Comparison of ENCODE assay signal across 9 cellular contexts in the genomic region with DNA sequence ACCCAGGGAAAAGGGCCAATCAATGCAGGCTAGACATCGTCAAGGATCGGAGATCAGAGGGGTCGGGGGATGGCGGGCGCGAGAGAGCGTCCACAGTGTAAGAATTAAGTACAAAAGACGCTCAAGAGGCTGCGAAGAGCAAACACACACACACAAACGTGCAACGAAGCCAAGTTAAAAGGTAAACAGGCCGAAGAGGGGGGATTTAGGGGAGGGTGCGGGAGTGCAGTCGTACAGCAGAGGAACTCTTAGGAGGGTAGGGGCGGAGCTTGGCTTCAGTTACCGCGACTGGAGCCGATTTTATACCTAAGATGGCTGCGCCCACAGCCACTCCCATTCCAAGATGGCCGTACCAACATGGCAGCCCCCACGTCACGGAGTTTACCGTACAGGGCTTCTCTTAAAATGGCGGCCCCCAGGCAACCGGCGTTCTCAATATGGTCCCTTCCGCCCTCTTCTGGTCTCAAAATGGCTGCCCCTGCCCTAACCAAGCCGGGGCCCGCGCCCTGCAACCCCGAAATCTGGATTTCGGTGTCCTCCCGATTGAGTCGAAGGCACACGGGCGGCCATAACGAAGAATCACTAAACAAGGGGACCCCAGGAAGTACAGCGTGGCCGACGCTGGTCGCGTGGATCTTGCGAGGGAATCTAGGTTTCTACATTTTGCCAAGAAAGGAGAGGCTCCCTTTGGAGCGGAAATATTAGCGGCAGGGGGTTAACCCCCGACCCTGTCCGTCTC. TPM values are rescaled to one million over a fixed set of nuclear protein-coding genes. Genes with fewer than 3 reads are reported as not detected.
DNase-seq lines count a peak whose midpoint lies in the region; ATAC-seq, FAIRE-seq and TF ChIP-seq lines count a peak whose summit lies in the region.
"Had no signal": no experiment of that assay in that cellular context is flagged by ENCODE, and none has a peak within 500 bp of the region (broad histone marks: within the 10 kb centered on the region; RNA-seq: fewer than 3 reads in every experiment).

No MANE protein-coding gene starts in this region.

- peak overlapping the region; percentile 73 for H3K27ac ChIP-seq in endothelial cell of umbilical vein (ENCODE audit: insufficient read depth, low read depth, low read length)

- H3K79me2 ChIP-seq in endothelial cell of umbilical vein (ENCODE audit: control insufficient read depth, insufficient read depth, low read length), result no peaks in the 10 kb centered on the region

- H2AFZ ChIP-seq in endothelial cell of umbilical vein (ENCODE audit: low read depth, low read length), result peak overlapping the region; percentile 88

- peak overlapping the region; percentile 85 for H3K4me2 ChIP-seq in endothelial cell of umbilical vein (ENCODE audit: insufficient read depth, low read length)

- TF ChIP-seq POLR2A in endothelial cell of umbilical vein (IDR thresholded peaks at IDR 0.05; ENCODE audit: low read depth, low read length), result peak; percentile 91

- H3K9me3 ChIP-seq in BE2C (no peaks in the 10 kb centered on the region), endothelial cell of umbilical vein (replicated peaks; ENCODE audit: control insufficient read depth, insufficient read depth, low read length) (no peaks in the 10 kb centered on the region)

- H3K27me3 ChIP-seq in BE2C, result no peaks in the 10 kb centered on the region
- H3K27me3 ChIP-seq in endothelial cell of umbilical vein (ENCODE audit: control insufficient read depth in 2 of 2, insufficient read depth in 2 of 2, low read length in 2 of 2), result no peaks in the 10 kb centered on the region

- H3K9me1 ChIP-seq in endothelial cell of umbilical vein (replicated peaks; ENCODE audit: control insufficient read depth, extremely low read depth, insufficient read depth, low read length), result no peaks in the 10 kb centered on the region

- dilution Hi-C loops in endothelial cell of umbilical vein (cut with MboI; ENCODE audit: extremely low pct_ligation_motif_present, low sequenced_read_pairs), result no loop called here

- H3K36me3 ChIP-seq in BE2C (peaks cover 21% of the 10 kb centered on the region), endothelial cell of umbilical vein (ENCODE audit: control insufficient read depth in 2 of 2, extremely low read depth in 1 of 2, insufficient read depth in 2 of 2, low read length in 2 of 2) (peaks cover 12 to 13% of the 10 kb centered on the region in 2 experiments)

- H3K4me3 ChIP-seq in BE2C (ENCODE audit: low read depth, low read length), result peak overlapping the region; percentile 66
- peak overlapping the region; percentile 22 to 68 (median 58) for H3K4me3 ChIP-seq in endothelial cell of umbilical vein (replicated peaks in 1 of 3; ENCODE audit: insufficient read depth in 1 of 3, low read depth in 1 of 3, low read length in 3 of 3)

- peak; percentile 99 for FAIRE-seq in endothelial cell of umbilical vein (lab: Jason Lieb, UNC)

- BruUV-seq in endothelial cell of umbilical vein (replicated peaks; lab: Mats Ljungman, UMichigan), result TSS peak; percentile 20

- DNase-seq in BE2C (peak; percentile 91), NK-92 (lab: John Stamatoyannopoulos, UW; ENCODE audit: unreplicated experiment) (peak; percentile 76), endothelial cell of umbilical vein (ENCODE audit: low read depth, low spot score) (peak; percentile 98), midbrain (lab: John Stamatoyannopoulos, UW) (peak; percentile 98)
- peak; percentile 92 for DNase-seq in activated CD8-positive, alpha-beta memory T cell treated with anti-CD3 and anti-CD28 coated beads, Interleukin-2, amount 50 U/mL, for 48 hours
- peak; percentile 89 to 96 for DNase-seq in stimulated activated CD8-positive, alpha-beta memory T cell treated with anti-CD3 and anti-CD28 coated beads, Interleukin-15, amount 100 ng/mL, for 4 hours (ENCODE audit: low read depth in 2 of 2)

- CTCF ChIA-PET in endothelial cell of umbilical vein (lab: Charles Lee), result interaction anchor here (1.0 to 1.7 kb wide), 6 partner anchors 18 to 172 kb away, joined by 3 to 7 read pairs (median 4); a partner anchor contains a TSS

- no peak for TF ChIP-seq CTCF in BE2C (IDR thresholded peaks at IDR 0.05; ENCODE audit: low read depth, low read length)
- TF ChIP-seq CTCF in endothelial cell of umbilical vein (IDR thresholded peaks at IDR 0.05; ENCODE audit: extremely low read depth in 1 of 2, insufficient read depth in 1 of 2, low read depth in 1 of 2, low read length in 2 of 2), result no peak

- peaks cover 8% of the 10 kb centered on the region for H3K4me1 ChIP-seq in BE2C
- peaks cover 25% of the 10 kb centered on the region for H3K4me1 ChIP-seq in endothelial cell of umbilical vein (ENCODE audit: control insufficient read depth, extremely low read depth, insufficient read depth, low read length)

- H4K20me1 ChIP-seq in endothelial cell of umbilical vein (replicated peaks; ENCODE audit: control insufficient read depth, extremely low read depth, insufficient read depth, low read length), result no peaks in the 10 kb centered on the region

- POLR2A ChIA-PET in endothelial cell of umbilical vein (lab: Charles Lee), result interaction anchor here (0.5 to 2.8 kb wide), 5 partner anchors 18 to 255 kb away, joined by 3 to 8 read pairs (median 5); a partner anchor contains a TSS

- intact Hi-C loops in endothelial cell of umbilical vein (cut with micrococcal nuclease), result loop anchor here (1.0 to 5.0 kb wide), 3 partner anchors 18 to 57 kb away; a partner anchor contains a TSS

- H3K9ac ChIP-seq in endothelial cell of umbilical vein (replicated peaks; ENCODE audit: extremely low read depth, insufficient read depth, low read length), result peak overlapping the region; percentile 78

- ATAC-seq in GM19324 (IDR thresholded peaks at IDR 0.05; ENCODE audit: low FRiP score, unreplicated experiment) (peak; percentile 73), HG03469 (IDR thresholded peaks at IDR 0.05; ENCODE audit: unreplicated experiment) (peak; percentile 42)

TF ChIP-seq in endothelial cell of umbilical vein, 7 proteins besides CTCF, POLR2A, EP300 and RAD21:
- peak; percentile 98 for TF ChIP-seq POLR2AphosphoS5 (IDR thresholded peaks at IDR 0.05; ENCODE audit: insufficient read depth, low read depth, low read length)
- no peak for TF ChIP-seq JUN (IDR thresholded peaks at IDR 0.05; ENCODE audit: borderline replicate concordance, insufficient read depth, insufficient read length, low read depth)
- TF ChIP-seq MYC (IDR thresholded peaks at IDR 0.05; ENCODE audit: low read depth, low read length), result no peak
TF ChIP-seq in endothelial cell of umbilical vein: peak in this region for 1.

RNA-seq across cellular contexts. Expression of a gene that starts 2.0 kb away (rescaled TPM):
- 15.1 TPM for polyA plus RNA-seq in BE2C (2012; ENCODE audit: insufficient read depth, insufficient read length, low read depth)
- total RNA-seq in endothelial cell of umbilical vein, result not detected in 2 replicates
- not detected in 2 replicates for polyA plus RNA-seq in endothelial cell of umbilical vein
- not detected in 2 replicates for polyA plus RNA-seq in endothelial cell of umbilical vein (2011; cell fraction: cytosol; rRNA removed)
- polyA plus RNA-seq in endothelial cell of umbilical vein (2011; cell fraction: nucleus; rRNA removed), result not detected in 2 replicates
- polyA plus RNA-seq in endothelial cell of umbilical vein (2012), result 0.49 TPM in 1 of 2 replicates, not detected in the other
- polyA minus RNA-seq in endothelial cell of umbilical vein, result 0.46 TPM in 1 of 2 replicates, not detected in the other
- not detected for polyA minus RNA-seq in endothelial cell of umbilical vein (2011; cell fraction: cytosol; rRNA and poly(A)+ RNA removed)
- polyA minus RNA-seq in endothelial cell of umbilical vein (2011; cell fraction: nucleus; rRNA and poly(A)+ RNA removed), result not detected in 2 replicates
- total RNA-seq: T-helper 1 cell treated with Interleukin-12 subunit alpha and Interleukin-12 subunit beta and Interleukin-4 antibody, amounts not matched to agents 30 ng/mL and 1 ng/mL, for 36 hours had no signal

RNA-seq across cellular contexts. Expression of a gene that starts 2.2 kb away (rescaled TPM):
- polyA plus RNA-seq in BE2C (2012; ENCODE audit: insufficient read depth, insufficient read length, low read depth), result 159 TPM
- 31.1 and 31.3 TPM in 2 replicates for total RNA-seq in endothelial cell of umbilical vein
- polyA plus RNA-seq in endothelial cell of umbilical vein, result 94.8 and 126 TPM in 2 replicates
- polyA plus RNA-seq in endothelial cell of umbilical vein (2011; cell fraction: cytosol; rRNA removed), result 54.8 and 58.8 TPM in 2 replicates
- polyA plus RNA-seq in endothelial cell of umbilical vein (2011; cell fraction: nucleus; rRNA removed), result 55.1 and 75.0 TPM in 2 replicates
- 30.9 and 39.8 TPM in 2 replicates for polyA plus RNA-seq in endothelial cell of umbilical vein (2012)
- 67.7 and 79.6 TPM in 2 replicates for polyA minus RNA-seq in endothelial cell of umbilical vein
- polyA minus RNA-seq in endothelial cell of umbilical vein (2011; cell fraction: cytosol; rRNA and poly(A)+ RNA removed), result 29.3 TPM
- 24.9 and 26.5 TPM in 2 replicates for polyA minus RNA-seq in endothelial cell of umbilical vein (2011; cell fraction: nucleus; rRNA and poly(A)+ RNA removed)

RNA-seq across cellular contexts. Expression of a gene that starts 17.8 kb away (rescaled TPM):
- polyA plus RNA-seq in BE2C (2012; ENCODE audit: insufficient read depth, insufficient read length, low read depth), result 53.3 TPM
- total RNA-seq in endothelial cell of umbilical vein, result 53.4 and 56.2 TPM in 2 replicates
- polyA plus RNA-seq in endothelial cell of umbilical vein, result 14.1 and 18.3 TPM in 2 replicates
- 24.6 and 26.0 TPM in 2 replicates for polyA plus RNA-seq in endothelial cell of umbilical vein (2011; cell fraction: cytosol; rRNA removed)
- polyA plus RNA-seq in endothelial cell of umbilical vein (2011; cell fraction: nucleus; rRNA removed), result 20.9 and 29.8 TPM in 2 replicates
- 51.5 and 55.8 TPM in 2 replicates for polyA plus RNA-seq in endothelial cell of umbilical vein (2012)
- polyA minus RNA-seq in endothelial cell of umbilical vein, result 21.9 and 22.6 TPM in 2 replicates
- 13.9 TPM for polyA minus RNA-seq in endothelial cell of umbilical vein (2011; cell fraction: cytosol; rRNA and poly(A)+ RNA removed)
- 21.5 and 29.4 TPM in 2 replicates for polyA minus RNA-seq in endothelial cell of umbilical vein (2011; cell fraction: nucleus; rRNA and poly(A)+ RNA removed)

RNA-seq across cellular contexts. Expression of a gene that starts 18.9 kb away (rescaled TPM):
- 13.4 TPM for polyA plus RNA-seq in BE2C (2012; ENCODE audit: insufficient read depth, insufficient read length, low read depth)
- 31.6 and 43.5 TPM in 2 replicates for total RNA-seq in endothelial cell of umbilical vein
- 20.6 and 27.4 TPM in 2 replicates for polyA plus RNA-seq in endothelial cell of umbilical vein
- 24.3 and 28.5 TPM in 2 replicates for polyA plus RNA-seq in endothelial cell of umbilical vein (2011; cell fraction: cytosol; rRNA removed)
- polyA plus RNA-seq in endothelial cell of umbilical vein (2011; cell fraction: nucleus; rRNA removed), result 22.3 and 25.8 TPM in 2 replicates
- polyA plus RNA-seq in endothelial cell of umbilical vein (2012), result 42.0 and 49.3 TPM in 2 replicates
- polyA minus RNA-seq in endothelial cell of umbilical vein, result 16.1 and 18.8 TPM in 2 replicates
- 24.3 TPM for polyA minus RNA-seq in endothelial cell of umbilical vein (2011; cell fraction: cytosol; rRNA and poly(A)+ RNA removed)
- 15.8 and 17.1 TPM in 2 replicates for polyA minus RNA-seq in endothelial cell of umbilical vein (2011; cell fraction: nucleus; rRNA and poly(A)+ RNA removed)

RNA-seq across cellular contexts. Expression of a gene that starts 20.1 kb away (rescaled TPM):
- 0.73 TPM for polyA plus RNA-seq in BE2C (2012; ENCODE audit: insufficient read depth, insufficient read length, low read depth)
- 0.20 and 0.37 TPM in 2 replicates for total RNA-seq in endothelial cell of umbilical vein
- polyA plus RNA-seq in endothelial cell of umbilical vein, result 0.03 TPM in 1 of 2 replicates, not detected in the other
- polyA plus RNA-seq in endothelial cell of umbilical vein (2011; cell fraction: cytosol; rRNA removed), result 0.03 and 0.04 TPM in 2 replicates
- 0.08 and 0.11 TPM in 2 replicates for polyA plus RNA-seq in endothelial cell of umbilical vein (2011; cell fraction: nucleus; rRNA removed)
- polyA plus RNA-seq in endothelial cell of umbilical vein (2012), result not detected in 2 replicates
- polyA minus RNA-seq in endothelial cell of umbilical vein, result 0.36 TPM in 1 of 2 replicates, not detected in the other
- 0.41 TPM for polyA minus RNA-seq in endothelial cell of umbilical vein (2011; cell fraction: cytosol; rRNA and poly(A)+ RNA removed)
- 0.43 and 0.53 TPM in 2 replicates for polyA minus RNA-seq in endothelial cell of umbilical vein (2011; cell fraction: nucleus; rRNA and poly(A)+ RNA removed)

Comparison
In these comparisons a context has a peak if more than half of its experiments do, and no peak if none do; other contexts are left out.
1. Peak in every context shown above with its lines: DNase-seq, ATAC-seq, H3K4me3 ChIP-seq and H3K27ac ChIP-seq.